In the genomic region with DNA sequence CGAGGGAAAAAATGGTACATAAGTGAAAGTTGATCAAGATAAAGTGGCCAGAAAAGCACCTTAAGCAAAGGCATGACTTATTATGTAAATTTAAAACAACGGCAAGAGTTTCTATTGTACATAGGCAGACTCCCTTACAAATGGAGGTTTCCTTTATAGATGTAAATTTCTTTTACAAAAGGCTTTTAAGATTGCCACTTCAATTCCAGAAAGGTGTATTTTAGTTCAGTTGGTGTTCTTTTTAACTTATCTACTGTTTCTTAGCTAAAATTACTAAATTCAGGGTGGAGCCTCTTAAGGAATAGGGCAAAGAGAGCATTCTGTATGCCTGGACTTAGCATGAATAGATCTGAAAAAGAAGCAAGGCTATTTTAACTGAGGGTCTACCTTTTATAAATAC, we compare ENCODE assay signal across 1 cellular context.
TF ChIP-seq lines count a peak whose summit lies in the region.

No MANE protein-coding gene starts in this region.

TF ChIP-seq in GM23338, 12 proteins besides CTCF, POLR2A, EP300 and RAD21 (continued from another document):
- TF ChIP-seq, protein P1, sequence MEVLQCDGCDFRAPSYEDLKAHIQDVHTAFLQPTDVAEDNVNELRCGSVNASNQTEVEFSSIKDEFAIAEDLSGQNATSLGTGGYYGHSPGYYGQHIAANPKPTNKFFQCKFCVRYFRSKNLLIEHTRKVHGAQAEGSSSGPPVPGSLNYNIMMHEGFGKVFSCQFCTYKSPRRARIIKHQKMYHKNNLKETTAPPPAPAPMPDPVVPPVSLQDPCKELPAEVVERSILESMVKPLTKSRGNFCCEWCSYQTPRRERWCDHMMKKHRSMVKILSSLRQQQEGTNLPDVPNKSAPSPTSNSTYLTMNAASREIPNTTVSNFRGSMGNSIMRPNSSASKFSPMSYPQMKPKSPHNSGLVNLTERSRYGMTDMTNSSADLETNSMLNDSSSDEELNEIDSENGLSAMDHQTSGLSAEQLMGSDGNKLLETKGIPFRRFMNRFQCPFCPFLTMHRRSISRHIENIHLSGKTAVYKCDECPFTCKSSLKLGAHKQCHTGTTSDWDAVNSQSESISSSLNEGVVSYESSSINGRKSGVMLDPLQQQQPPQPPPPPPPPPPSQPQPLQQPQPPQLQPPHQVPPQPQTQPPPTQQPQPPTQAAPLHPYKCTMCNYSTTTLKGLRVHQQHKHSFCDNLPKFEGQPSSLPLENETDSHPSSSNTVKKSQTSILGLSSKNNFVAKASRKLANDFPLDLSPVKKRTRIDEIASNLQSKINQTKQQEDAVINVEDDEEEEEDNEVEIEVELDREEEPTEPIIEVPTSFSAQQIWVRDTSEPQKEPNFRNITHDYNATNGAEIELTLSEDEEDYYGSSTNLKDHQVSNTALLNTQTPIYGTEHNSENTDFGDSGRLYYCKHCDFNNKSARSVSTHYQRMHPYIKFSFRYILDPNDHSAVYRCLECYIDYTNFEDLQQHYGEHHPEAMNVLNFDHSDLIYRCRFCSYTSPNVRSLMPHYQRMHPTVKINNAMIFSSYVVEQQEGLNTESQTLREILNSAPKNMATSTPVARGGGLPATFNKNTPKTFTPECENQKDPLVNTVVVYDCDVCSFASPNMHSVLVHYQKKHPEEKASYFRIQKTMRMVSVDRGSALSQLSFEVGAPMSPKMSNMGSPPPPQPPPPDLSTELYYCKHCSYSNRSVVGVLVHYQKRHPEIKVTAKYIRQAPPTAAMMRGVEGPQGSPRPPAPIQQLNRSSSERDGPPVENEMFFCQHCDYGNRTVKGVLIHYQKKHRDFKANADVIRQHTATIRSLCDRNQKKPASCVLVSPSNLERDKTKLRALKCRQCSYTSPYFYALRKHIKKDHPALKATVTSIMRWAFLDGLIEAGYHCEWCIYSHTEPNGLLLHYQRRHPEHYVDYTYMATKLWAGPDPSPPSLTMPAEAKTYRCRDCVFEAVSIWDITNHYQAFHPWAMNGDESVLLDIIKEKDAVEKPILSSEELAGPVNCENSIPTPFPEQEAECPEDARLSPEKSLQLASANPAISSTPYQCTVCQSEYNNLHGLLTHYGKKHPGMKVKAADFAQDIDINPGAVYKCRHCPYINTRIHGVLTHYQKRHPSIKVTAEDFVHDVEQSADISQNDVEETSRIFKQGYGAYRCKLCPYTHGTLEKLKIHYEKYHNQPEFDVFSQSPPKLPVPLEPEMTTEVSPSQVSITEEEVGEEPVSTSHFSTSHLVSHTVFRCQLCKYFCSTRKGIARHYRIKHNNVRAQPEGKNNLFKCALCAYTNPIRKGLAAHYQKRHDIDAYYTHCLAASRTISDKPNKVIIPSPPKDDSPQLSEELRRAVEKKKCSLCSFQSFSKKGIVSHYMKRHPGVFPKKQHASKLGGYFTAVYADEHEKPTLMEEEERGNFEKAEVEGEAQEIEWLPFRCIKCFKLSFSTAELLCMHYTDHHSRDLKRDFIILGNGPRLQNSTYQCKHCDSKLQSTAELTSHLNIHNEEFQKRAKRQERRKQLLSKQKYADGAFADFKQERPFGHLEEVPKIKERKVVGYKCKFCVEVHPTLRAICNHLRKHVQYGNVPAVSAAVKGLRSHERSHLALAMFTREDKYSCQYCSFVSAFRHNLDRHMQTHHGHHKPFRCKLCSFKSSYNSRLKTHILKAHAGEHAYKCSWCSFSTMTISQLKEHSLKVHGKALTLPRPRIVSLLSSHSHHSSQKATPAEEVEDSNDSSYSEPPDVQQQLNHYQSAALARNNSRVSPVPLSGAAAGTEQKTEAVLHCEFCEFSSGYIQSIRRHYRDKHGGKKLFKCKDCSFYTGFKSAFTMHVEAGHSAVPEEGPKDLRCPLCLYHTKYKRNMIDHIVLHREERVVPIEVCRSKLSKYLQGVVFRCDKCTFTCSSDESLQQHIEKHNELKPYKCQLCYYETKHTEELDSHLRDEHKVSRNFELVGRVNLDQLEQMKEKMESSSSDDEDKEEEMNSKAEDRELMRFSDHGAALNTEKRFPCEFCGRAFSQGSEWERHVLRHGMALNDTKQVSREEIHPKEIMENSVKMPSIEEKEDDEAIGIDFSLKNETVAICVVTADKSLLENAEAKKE (CRISPR knock-in tag; IDR thresholded peaks at IDR 0.05) = no peak
- TF ChIP-seq EZH2phosphoT487 (IDR thresholded peaks at IDR 0.05; ENCODE audit: unreplicated experiment) (no peak), NANOG (IDR thresholded peaks at IDR 0.05; ENCODE audit: borderline replicate concordance) (no peak), ZNF331 (CRISPR knock-in tag; IDR thresholded peaks at IDR 0.05; ENCODE audit: low read depth) (no peak), CREB1 (CRISPR knock-in tag; IDR thresholded peaks at IDR 0.05; ENCODE audit: low read depth) (no peak)
